8 cellular contexts compared by ENCODE assay signal in the genomic region with DNA sequence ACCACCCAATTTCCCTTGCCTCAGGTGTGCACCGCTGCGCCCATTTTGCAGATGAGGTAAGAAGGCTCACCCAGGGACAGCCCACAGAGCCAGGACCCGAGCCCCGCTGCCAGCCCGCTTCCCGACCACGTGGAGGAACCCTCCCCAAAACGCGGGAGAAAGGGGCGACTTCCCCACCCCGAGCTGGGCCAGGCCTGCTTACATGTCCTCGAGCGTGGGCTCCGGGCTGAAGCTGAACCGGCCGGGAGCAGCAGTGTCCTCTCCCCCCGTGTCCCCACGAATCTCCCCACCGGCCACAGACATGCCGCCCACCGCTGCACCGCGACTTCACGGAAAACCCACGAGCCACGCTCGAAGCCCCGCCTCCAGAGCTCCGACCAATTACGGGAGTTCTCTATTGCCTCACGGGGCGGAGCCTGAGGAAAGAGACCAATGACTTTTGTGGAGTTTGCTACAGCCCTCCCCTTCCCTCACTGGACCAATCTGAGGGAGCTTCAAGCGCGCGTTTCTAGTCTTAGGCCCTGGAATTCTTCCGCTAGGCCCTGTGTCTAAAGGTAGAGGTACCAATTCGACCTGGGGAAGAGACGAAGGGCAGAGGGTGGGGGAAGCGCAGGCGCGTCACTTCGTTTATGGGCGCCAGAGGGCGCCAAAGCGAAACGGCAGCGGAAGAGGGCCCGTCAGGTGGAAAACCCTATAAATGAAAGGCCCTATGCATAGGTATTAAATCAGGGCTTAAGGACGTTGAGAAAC. TPM values are rescaled to one million over a fixed set of nuclear protein-coding genes. Genes with fewer than 3 reads are reported as not detected.
A peak's percentile ranks its signal among the peaks of the same experiment; 100 is the strongest.
DNase-seq lines count a peak whose midpoint lies in the region; ATAC-seq and TF ChIP-seq lines count a peak whose summit lies in the region.

A gene (minus strand): TSS at position 353 of the 750 bp plus-strand sequence. CDS start 50 bp downstream, at position 303.

- H2AFZ ChIP-seq in mammary epithelial cell (ENCODE audit: low read depth, low read length) (peak within 1 kb of the TSS; percentile 89), smooth muscle cell (ENCODE audit: low read depth) (peak within 1 kb of the TSS; percentile 65)

- dilution Hi-C loops in mammary epithelial cell (cut with HindIII; ENCODE audit: low sequenced_read_pairs), result loop anchor here (10.0 kb wide), 1 partner anchor 115 kb away; no protein-coding TSS in a partner anchor

- H3K79me2 ChIP-seq in mammary epithelial cell (ENCODE audit: insufficient read depth, low read length), result peaks cover 43% of the 10 kb centered on the region
- H3K79me2 ChIP-seq in smooth muscle cell (ENCODE audit: low read depth), result no peaks in the 10 kb centered on the region

- H3K36me3 ChIP-seq in mammary epithelial cell (ENCODE audit: insufficient read depth, low read length) (peaks cover 9% of the 10 kb centered on the region), smooth muscle cell (ENCODE audit: low read depth) (no peaks in the 10 kb centered on the region)

- H3K4me1 ChIP-seq in mammary epithelial cell (ENCODE audit: insufficient read depth, low read length) (peaks cover 13% of the 10 kb centered on the region), smooth muscle cell (ENCODE audit: low read depth) (peaks cover 4% of the 10 kb centered on the region)

- H3K27me3 ChIP-seq in AG04450 (ENCODE audit: control insufficient read depth, insufficient read depth, low read length) (no peaks in the 10 kb centered on the region), mammary epithelial cell (ENCODE audit: insufficient read depth, low read length) (no peaks in the 10 kb centered on the region), smooth muscle cell (ENCODE audit: low read depth) (no peaks in the 10 kb centered on the region)

- TF ChIP-seq CTCF in AG04450 (IDR thresholded peaks at IDR 0.05; ENCODE audit: low read depth, low read length), result peak; percentile 71
- peak; percentile 85 for TF ChIP-seq CTCF in VCaP (conservative IDR thresholded peaks at IDR 0.05)
- peak; percentile 79 to 93 for TF ChIP-seq CTCF in mammary epithelial cell (conservative IDR thresholded peaks at IDR 0.05 in 1 of 2, IDR thresholded peaks at IDR 0.05 in 1 of 2; ENCODE audit: extremely low read depth in 1 of 2, insufficient read depth in 1 of 2, low read depth in 1 of 2, low read length in 2 of 2)
- peak; percentile 87 for TF ChIP-seq CTCF in smooth muscle cell (IDR thresholded peaks at IDR 0.05; ENCODE audit: borderline replicate concordance, insufficient read depth, poor library complexity, severe bottlenecking)

- no TSS peak for BruUV-seq in mammary epithelial cell (replicated peaks; lab: Mats Ljungman, UMichigan)

- CTCF ChIA-PET in AG04450 (lab: Charles Lee) (interaction anchor here (0.6 to 2.5 kb wide), 22 partner anchors 9 to 306 kb away, joined by 3 to 12 read pairs (median 4); a partner anchor contains a TSS), mammary epithelial cell (lab: Charles Lee; ENCODE audit: low non-redundant PET) (interaction anchor here (0.6 to 1.1 kb wide), 14 partner anchors 13 to 739 kb away, joined by 3 to 15 read pairs (median 4); a partner anchor contains a TSS)

- H3K27ac ChIP-seq in AG04450 (ENCODE audit: low read depth, low read length) (no peak within 1 kb of the TSS), VCaP (peak within 1 kb of the TSS; percentile 63), mammary epithelial cell (ENCODE audit: insufficient read depth, low read depth, low read length) (peak within 1 kb of the TSS; percentile 44), smooth muscle cell (ENCODE audit: low read depth) (no peak within 1 kb of the TSS)

- H3K4me2 ChIP-seq in mammary epithelial cell (ENCODE audit: insufficient read depth, low read depth, low read length) (peak within 1 kb of the TSS; percentile 80), smooth muscle cell (peak within 1 kb of the TSS; percentile 86)

- intact Hi-C loops in mammary epithelial cell (cut with micrococcal nuclease), result loop anchor here (1.0 to 10.0 kb wide), 9 partner anchors 15 to 265 kb away; a partner anchor contains a TSS

- POLR2A ChIA-PET in AG04450 (lab: Yijun Ruan, JAX), result interaction anchor here (0.5 to 1.6 kb wide), 5 partner anchors 12 to 180 kb away, joined by 3 to 11 read pairs (median 8); a partner anchor contains a TSS

- ATAC-seq in GM18870 (IDR thresholded peaks at IDR 0.05; ENCODE audit: unreplicated experiment), result peak; percentile 93
- ATAC-seq in HG03135 (IDR thresholded peaks at IDR 0.05; ENCODE audit: unreplicated experiment), result peak; percentile 95

- H4K20me1 ChIP-seq in mammary epithelial cell (ENCODE audit: insufficient read depth, low read length) (no peaks in the 10 kb centered on the region), smooth muscle cell (ENCODE audit: low read depth) (no peaks in the 10 kb centered on the region)

- DNase-seq in AG04450 (ENCODE audit: low read depth, low spot score) (peak; percentile 91), NCI-H2196 (lab: John Stamatoyannopoulos, UW; ENCODE audit: unreplicated experiment) (peak; percentile 99), mammary epithelial cell (peak; percentile 99), iPS-NIHi7 (ENCODE audit: extremely low spot score) (peak; percentile 96), smooth muscle cell (lab: John Stamatoyannopoulos, UW; ENCODE audit: unreplicated experiment) (peak; percentile 57)

- H3F3A ChIP-seq in smooth muscle cell (ENCODE audit: low read depth), result no peaks in the 10 kb centered on the region

- in situ Hi-C loops in mammary epithelial cell (cut with MboI; ENCODE audit: low sequenced_read_pairs in 2 of 2), result loop anchor here in 1 of 2 donors (10.0 kb wide), 2 partner anchors 55 to 195 kb away; a partner anchor contains a TSS

- WGBS in mammary epithelial cell (ENCODE audit: low coverage, missing lambda C conversion rate), result 1% methylated on average over 18 of the region's 49 CpGs
- 2% methylated on average over 49 of the region's 49 CpGs for WGBS in smooth muscle cell (ENCODE audit: low lambda C conversion rate)

- H3K4me3 ChIP-seq in AG04450 (ENCODE audit: low read depth, low read length), result peak within 1 kb of the TSS; percentile 93
- peak within 1 kb of the TSS; percentile 66 to 88 (median 79) for H3K4me3 ChIP-seq in mammary epithelial cell (replicated peaks in 1 of 3; ENCODE audit: insufficient read depth in 1 of 3, low read depth in 2 of 3, low read length in 3 of 3)
- peak within 1 kb of the TSS; percentile 58 for H3K4me3 ChIP-seq in smooth muscle cell

- H3K9ac ChIP-seq in mammary epithelial cell (ENCODE audit: insufficient read depth, low read length), result peak within 1 kb of the TSS; percentile 58
- H3K9ac ChIP-seq in smooth muscle cell (ENCODE audit: low read depth), result peak within 1 kb of the TSS; percentile 19

- no peaks in the 10 kb centered on the region for H3K9me3 ChIP-seq in AG04450 (ENCODE audit: control insufficient read depth, insufficient read depth, low read length)
- H3K9me3 ChIP-seq in mammary epithelial cell (replicated peaks; ENCODE audit: insufficient read depth, low read length), result no peaks in the 10 kb centered on the region
- H3K9me3 ChIP-seq in smooth muscle cell (replicated peaks; ENCODE audit: low read depth), result no peaks in the 10 kb centered on the region

RNA-seq across cellular contexts. Expression of the gene that starts here (rescaled TPM):
- polyA plus RNA-seq in AG04450 (2011; rRNA removed), result 34.1 and 34.7 TPM in 2 replicates
- polyA minus RNA-seq in AG04450 (2011; rRNA and poly(A)+ RNA removed), result 9.6 and 15.7 TPM in 2 replicates
- total RNA-seq in mammary epithelial cell, result 10 to 100 TPM; 23.3 to 72.8 TPM
- polyA plus RNA-seq in mammary epithelial cell, result 111 TPM
- polyA minus RNA-seq in mammary epithelial cell, result 42.4 TPM
- total RNA-seq in smooth muscle cell, result 18.4 and 18.6 TPM in 2 replicates
- polyA plus RNA-seq in smooth muscle cell, result 34.8 and 37.8 TPM in 2 replicates

Comparison
In these comparisons a context has a peak if more than half of its experiments do, and no peak if none do; other contexts are left out.
1. H3K27ac ChIP-seq: peak in VCaP (single experiment) and mammary epithelial cell (single experiment); none in AG04450 (single experiment) and smooth muscle cell (single experiment).
2. Peak in every context shown above with its lines, with median percentiles within 50 percentile points of each other: DNase-seq, H3K4me3 ChIP-seq and CTCF ChIP-seq.